Comparison of ENCODE assay signal across 8 cellular contexts in the genomic region with DNA sequence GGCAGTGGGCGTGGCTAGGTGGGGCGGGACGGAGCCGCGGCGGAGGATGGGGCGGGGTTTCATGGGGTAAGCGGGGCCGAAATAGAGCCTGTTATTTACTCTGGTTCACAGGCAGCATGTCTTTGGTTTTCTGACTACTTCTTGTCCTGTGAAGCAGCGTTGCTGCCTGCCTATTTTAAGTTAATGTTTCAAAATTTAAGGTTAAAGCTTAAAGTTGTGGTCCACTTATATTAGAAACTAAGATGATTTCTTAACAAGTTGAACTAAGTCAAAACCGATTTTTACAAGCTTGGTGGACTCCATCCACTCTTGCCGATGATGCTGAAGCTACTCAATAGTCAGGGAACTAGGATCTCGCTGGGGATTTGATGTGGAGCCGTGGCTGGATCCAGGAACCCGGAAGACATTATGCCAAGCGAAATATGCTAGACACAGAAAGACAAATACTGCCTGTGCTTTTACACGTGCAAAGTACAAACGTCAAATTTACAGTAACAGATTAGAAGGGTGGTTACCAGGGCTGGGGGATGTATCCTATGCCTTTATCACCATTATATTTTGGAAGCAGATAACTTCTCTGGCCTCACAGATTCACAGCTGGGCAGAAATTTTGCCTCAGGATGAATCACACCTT. TPM values are rescaled to one million over a fixed set of nuclear protein-coding genes. Genes with fewer than 3 reads are reported as not detected.
DNase-seq lines count a peak whose midpoint lies in the region; ATAC-seq, FAIRE-seq and TF ChIP-seq lines count a peak whose summit lies in the region.

No MANE protein-coding gene starts in this region.

- peaks cover 0 to 15% (median 0%) of the 10 kb centered on the region in 5 donors for H3K9me3 Mint-ChIP-seq in CD8-positive, alpha-beta memory T cell
- no peaks in the 10 kb centered on the region for H3K9me3 Mint-ChIP-seq in effector memory CD8-positive, alpha-beta T cell

- no peaks in the 10 kb centered on the region for H3K9me3 ChIP-seq in CD8-positive, alpha-beta memory T cell (ENCODE audit: low read length)
- no peaks in the 10 kb centered on the region for H3K9me3 ChIP-seq in pancreas

- ATAC-seq in effector memory CD8-positive, alpha-beta T cell (replicated peaks): no peak
- no peak for ATAC-seq in pancreas
- ATAC-seq in HG02678 (IDR thresholded peaks at IDR 0.05; ENCODE audit: unreplicated experiment): no peak
- ATAC-seq in GM18868 (IDR thresholded peaks at IDR 0.05; ENCODE audit: unreplicated experiment): no peak

- CTCF ChIA-PET in CD8-positive, alpha-beta memory T cell (lab: Charles Lee): interaction anchor here (0.9 to 2.6 kb wide), 2 partner anchors 49 to 72 kb away, joined by 3 to 8 read pairs; a partner anchor contains a TSS

- H3K4me3 Mint-ChIP-seq in CD8-positive, alpha-beta memory T cell: peak overlapping the region; percentile 90 to 99 (median 96)
- H3K4me3 Mint-ChIP-seq in effector memory CD8-positive, alpha-beta T cell: peak overlapping the region; percentile 88 to 95

- H3K4me1 Mint-ChIP-seq in CD8-positive, alpha-beta memory T cell: peaks cover 32 to 41% (median 33%) of the 10 kb centered on the region in 3 donors
- H3K4me1 Mint-ChIP-seq in effector memory CD8-positive, alpha-beta T cell (ENCODE audit: low read depth in 2 of 2): peaks cover 15 to 31% of the 10 kb centered on the region in 2 donors

- H3K4me3 ChIP-seq in CD8-positive, alpha-beta memory T cell (ENCODE audit: low read length): no peak overlapping the region
- peak overlapping the region in 2 of 4 donors; percentile 76 to 87 for H3K4me3 ChIP-seq in pancreas

- peaks cover 22% of the 10 kb centered on the region for H3K4me1 ChIP-seq in CD8-positive, alpha-beta memory T cell (ENCODE audit: insufficient read depth, low read length)
- H3K4me1 ChIP-seq in pancreas: peaks cover 6 to 11% (median 7%) of the 10 kb centered on the region in 3 donors

- peak overlapping the region; percentile 79 to 99 (median 94) for H3K27ac Mint-ChIP-seq in CD8-positive, alpha-beta memory T cell
- peak overlapping the region; percentile 92 to 96 for H3K27ac Mint-ChIP-seq in effector memory CD8-positive, alpha-beta T cell

- H3K27me3 ChIP-seq in CD8-positive, alpha-beta memory T cell (ENCODE audit: insufficient read depth, low read length, poor library complexity, severe bottlenecking): no peaks in the 10 kb centered on the region
- no peaks in the 10 kb centered on the region for H3K27me3 ChIP-seq in pancreas

- no peak for FAIRE-seq in pancreas (lab: Jason Lieb, UNC)

- no peak overlapping the region for H3K27ac ChIP-seq in CD8-positive, alpha-beta memory T cell (ENCODE audit: low read depth, low read length)
- peak overlapping the region in 3 of 4 donors; percentile 35 to 97 (median 95) for H3K27ac ChIP-seq in pancreas

- peaks cover 6 to 15% (median 12%) of the 10 kb centered on the region in 3 donors for H3K36me3 Mint-ChIP-seq in CD8-positive, alpha-beta memory T cell
- peaks cover 4% of the 10 kb centered on the region for H3K36me3 Mint-ChIP-seq in effector memory CD8-positive, alpha-beta T cell (ENCODE audit: insufficient read depth)

- H3K27me3 Mint-ChIP-seq in CD8-positive, alpha-beta memory T cell: peaks cover 0 to 1% of the 10 kb centered on the region in 2 donors
- H3K27me3 Mint-ChIP-seq in effector memory CD8-positive, alpha-beta T cell: no peaks in the 10 kb centered on the region

- no peak for DNase-seq in CD8-positive, alpha-beta memory T cell
- DNase-seq in NCI-H146 treated with DMSO at 0.1 percent for 48 hours (lab: John Stamatoyannopoulos, UW; ENCODE audit: unreplicated experiment) (peak; percentile 37), pancreas (peak in 1 of 6 donors; percentile 18), NCI-H187 (lab: John Stamatoyannopoulos, UW) (no peak)
- DNase-seq in effector memory CD8-positive, alpha-beta T cell: no peak
- no peak for DNase-seq in activated CD4-positive, alpha-beta T cell treated with anti-CD3 and anti-CD28 coated beads for 1 hour

- no peaks in the 10 kb centered on the region for H3K36me3 ChIP-seq in CD8-positive, alpha-beta memory T cell (ENCODE audit: insufficient read depth, low read length)
- H3K36me3 ChIP-seq in pancreas: no peaks in the 10 kb centered on the region

- POLR2A ChIA-PET in CD8-positive, alpha-beta memory T cell (lab: Charles Lee): interaction anchor here (0.6 to 1.9 kb wide), 4 partner anchors 31 to 155 kb away, joined by 3 to 23 read pairs (median 5); a partner anchor contains a TSS

- TF ChIP-seq CTCF in pancreas (IDR thresholded peaks at IDR 0.05): no peak

- intact Hi-C loops in pancreas (cut with DNase I): no loop called here

- WGBS in pancreas, 2 donors: 3 to 7% methylated on average over 18 of the region's 18 CpGs

RNA-seq across cellular contexts. Expression of a gene that starts 0.5 kb away (rescaled TPM):
- total RNA-seq in CD8-positive, alpha-beta memory T cell: 10 to 100 TPM; 11.2 to 12.6 TPM
- polyA plus RNA-seq in CD8-positive, alpha-beta memory T cell: 4.6 TPM
- total RNA-seq in pancreas: 1 to 10 TPM; 3.9 to 9.1 (median 5.5) TPM
- polyA plus RNA-seq in pancreas: 1 to 10 TPM; 2.4 TPM

RNA-seq across cellular contexts. Expression of a gene that starts 31.2 kb away (rescaled TPM):
- total RNA-seq in CD8-positive, alpha-beta memory T cell: 10 to 100 TPM; 10.6 to 12.5 TPM
- polyA plus RNA-seq in CD8-positive, alpha-beta memory T cell: 17.1 TPM
- 1 to 10 TPM; 4.4 to 9.2 (median 7.3) TPM for total RNA-seq in pancreas
- polyA plus RNA-seq in pancreas: 1 to 10 TPM; 2.0 to 2.8 TPM

RNA-seq across cellular contexts. Expression of a gene that starts 44.6 kb away (rescaled TPM):
- 10 to 100 TPM; 14.5 to 15.2 TPM for total RNA-seq in CD8-positive, alpha-beta memory T cell
- polyA plus RNA-seq in CD8-positive, alpha-beta memory T cell: 5.7 TPM
- total RNA-seq in pancreas: 10 to 100 TPM in 5 of 6 donors, 1 to 10 TPM in 1; 7.6 to 20.2 (median 11.7) TPM
- 10 to 100 TPM; 15.3 to 18.3 TPM for polyA plus RNA-seq in pancreas

RNA-seq across cellular contexts. Expression of a gene that starts 49.7 kb away (rescaled TPM):
- 100 to 1,000 TPM; 232 to 250 TPM for total RNA-seq in CD8-positive, alpha-beta memory T cell
- 200 TPM for polyA plus RNA-seq in CD8-positive, alpha-beta memory T cell
- total RNA-seq in pancreas: 100 to 1,000 TPM in 3 of 6 donors, 10 to 100 TPM in 3; 70.9 to 119 (median 99.1) TPM
- 100 to 1,000 TPM in 1 of 2 donors, 10 to 100 TPM in 1; 89.1 to 108 TPM for polyA plus RNA-seq in pancreas
